23 cellular contexts compared by ENCODE assay signal in the genomic region with DNA sequence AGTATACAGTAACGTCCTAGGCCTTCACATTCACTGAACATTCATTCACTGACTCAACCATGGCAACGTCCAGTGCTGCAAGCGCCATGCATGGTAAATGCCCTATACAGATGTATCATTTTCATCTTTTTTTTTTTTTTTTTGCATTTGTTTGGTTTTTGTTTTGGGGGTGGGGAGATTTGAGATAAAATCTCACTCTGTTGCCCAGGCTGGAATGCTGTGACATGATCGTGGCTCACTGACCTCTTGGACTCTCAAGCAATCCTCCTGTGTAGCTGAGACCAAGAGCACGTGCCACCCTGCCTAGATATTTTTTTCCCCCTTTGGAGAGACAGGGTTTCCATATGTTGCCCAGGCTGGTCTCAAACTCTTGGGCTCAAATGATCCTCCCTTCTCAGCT. TPM values are rescaled to one million over a fixed set of nuclear protein-coding genes. Genes with fewer than 3 reads are reported as not detected.
"Had no signal": no experiment of that assay in that cellular context is flagged by ENCODE, and none has a peak within 500 bp of the region (broad histone marks: within the 10 kb centered on the region; RNA-seq: fewer than 3 reads in every experiment).

No MANE protein-coding gene starts in this region.

- H3K4me3 ChIP-seq: esophagus squamous epithelium, heart right ventricle, neural progenitor cell, right atrium auricular region, sigmoid colon, skin epidermis, spleen, thoracic aorta, tibial nerve, upper lobe of left lung had no signal

- DNase-seq: cortex of kidney; effector memory CD8-positive, alpha-beta T cell; erythroblast; esophagus squamous epithelium; foreskin melanocyte; glutamatergic neuron; heart right ventricle; hypothalamus; immature natural killer cell; islet precursor cell; mesenchymal stem cell; naive thymus-derived CD4-positive, alpha-beta T cell; sigmoid colon; spleen; stimulated activated CD4-positive, alpha-beta T cell treated with anti-CD3 and anti-CD28 coated beads, Interleukin-2, amount 100 ng/mL, for 48 hours; stimulated activated naive B cell treated with anti-CD40 and anti-IgM and Interleukin-4, amounts not matched to agents 10 μg/mL and 1 μg/mL and 100 μg/mL, for 72 hours; upper lobe of left lung had no signal

- ATAC-seq: effector memory CD8-positive, alpha-beta T cell; heart right ventricle; naive thymus-derived CD4-positive, alpha-beta T cell; stimulated activated naive B cell treated with anti-CD40 and anti-IgM and Interleukin-4, amounts not matched to agents 10 μg/mL and 1 μg/mL and 100 μg/mL, for 72 hours had no signal

- H3K4me2 ChIP-seq: neural progenitor cell had no signal

- H3K27me3 ChIP-seq: esophagus squamous epithelium, heart right ventricle, neural progenitor cell, right atrium auricular region, sigmoid colon, spleen, tibial nerve, upper lobe of left lung had no signal

- H3K9me3 ChIP-seq: esophagus squamous epithelium, thoracic aorta, upper lobe of left lung had no signal

- H2AFZ ChIP-seq: neural progenitor cell, parathyroid adenoma had no signal

- H3K79me2 ChIP-seq: parathyroid adenoma had no signal

- H3K4me1 ChIP-seq: esophagus squamous epithelium, neural progenitor cell, parathyroid adenoma, right atrium auricular region, sigmoid colon, spleen, tibial nerve, upper lobe of left lung had no signal

- H3K36me3 ChIP-seq: esophagus squamous epithelium, heart right ventricle, neural progenitor cell, right atrium auricular region, sigmoid colon, spleen, thoracic aorta, tibial nerve, upper lobe of left lung had no signal

- H3K27ac ChIP-seq: esophagus squamous epithelium, heart right ventricle, neural progenitor cell, parathyroid adenoma, right atrium auricular region, sigmoid colon, skin epidermis, spleen, thoracic aorta, tibial nerve, upper lobe of left lung had no signal

RNA-seq across cellular contexts. Expression of gene SUSD5, which starts 37.4 kb away (rescaled TPM):
- total RNA-seq: naive thymus-derived CD4-positive, alpha-beta T cell had no signal
- polyA plus RNA-seq: immature natural killer cell had no signal
